In the genomic region with DNA sequence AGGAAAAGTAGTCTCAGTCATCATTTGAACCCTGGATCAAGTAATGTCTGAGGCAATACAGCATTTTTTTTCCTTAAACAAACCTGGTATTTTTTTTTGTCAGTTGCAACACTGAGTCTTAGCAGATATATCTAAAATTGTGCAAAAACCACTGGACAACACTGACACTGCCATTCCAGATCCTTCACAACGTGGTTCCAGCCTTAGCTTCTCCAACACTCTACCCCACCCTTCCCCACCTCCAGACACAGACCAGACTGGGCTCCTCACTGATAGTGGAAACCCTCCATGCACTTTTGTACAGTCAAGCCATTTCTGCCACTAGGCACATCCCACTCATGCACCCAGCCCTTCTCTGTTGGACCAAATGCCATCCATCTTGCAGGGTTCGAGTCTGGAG, we compare ENCODE assay signal across 20 cellular contexts.
DNase-seq lines count a peak whose midpoint lies in the region; ATAC-seq, FAIRE-seq and TF ChIP-seq lines count a peak whose summit lies in the region.
"Had no signal": no experiment of that assay in that cellular context is flagged by ENCODE, and none has a peak within 500 bp of the region (broad histone marks: within the 10 kb centered on the region; RNA-seq: fewer than 3 reads in every experiment).

No MANE protein-coding gene starts in this region.

- no peaks in the 10 kb centered on the region for H3K36me3 ChIP-seq in H1 (ENCODE audit: control insufficient read depth in 2 of 4, insufficient read depth in 4 of 4, low read length in 3 of 4)
- H3K36me3 ChIP-seq in neuronal stem cell (replicated peaks in 1 of 2; ENCODE audit: control insufficient read depth in 2 of 2, insufficient read depth in 2 of 2, low read length in 2 of 2) = no peaks in the 10 kb centered on the region
- no peaks in the 10 kb centered on the region for H3K36me3 ChIP-seq in tibial artery
- no peaks in the 10 kb centered on the region for H3K36me3 ChIP-seq in adrenal gland (replicated peaks in 1 of 2)
- H3K36me3 ChIP-seq: BLaER1, HAP-1 had no signal

- TF ChIP-seq POLR2A in H1 (IDR thresholded peaks at IDR 0.05; ENCODE audit: control extremely low read depth in 1 of 2, low read depth in 2 of 2, low read length in 2 of 2) = no peak
- TF ChIP-seq POLR2A in adrenal gland (IDR thresholded peaks at IDR 0.05) = no peak

- no peak overlapping the region for H2BK5ac ChIP-seq in H1 (ENCODE audit: low read depth, low read length)
- H2BK5ac ChIP-seq in neuronal stem cell (ENCODE audit: low read length) = no peak overlapping the region

- POLR2A ChIA-PET in H1 (lab: Charles Lee; ENCODE audit: partially characterized antibody) (interaction anchor here (1.0 kb wide), 1 partner anchor 200 kb away, joined by 4 read pairs; a partner anchor contains a TSS), WTC11 (lab: Charles Lee) (no interaction called here)

- H2BK120ac ChIP-seq in H1 (replicated peaks; ENCODE audit: low read depth, low read length) (no peak overlapping the region), neuronal stem cell (ENCODE audit: low read depth, low read length) (no peak overlapping the region)

- H3K27ac ChIP-seq in H1 (ENCODE audit: low read depth, low read length) (no peak overlapping the region), neuronal stem cell (replicated peaks; ENCODE audit: low read length) (no peak overlapping the region), tibial artery (peak overlapping the region; percentile 65 to 69), adrenal gland (no peak overlapping the region)
- H3K27ac ChIP-seq: BLaER1 had no signal

- no peak overlapping the region for H3K56ac ChIP-seq in H1 (replicated peaks; ENCODE audit: insufficient read length, low read depth, low read length)

- H4K5ac ChIP-seq in H1 (ENCODE audit: insufficient read length, low read depth, low read length) = no peak overlapping the region

- no peak overlapping the region for H2AFZ ChIP-seq in H1 (ENCODE audit: low read length)
- H2AFZ ChIP-seq in neuronal stem cell (ENCODE audit: low read length) = no peak overlapping the region

- no peaks in the 10 kb centered on the region for H4K20me1 ChIP-seq in H1 (replicated peaks in 1 of 2; ENCODE audit: control insufficient read depth in 1 of 2, insufficient read depth in 2 of 2, low read length in 2 of 2)
- H4K20me1 ChIP-seq: BLaER1 had no signal

- H4K8ac ChIP-seq in H1 (ENCODE audit: extremely low read depth, insufficient read depth, low read length) (no peak overlapping the region), neuronal stem cell (ENCODE audit: low read depth, low read length) (no peak overlapping the region)

- H3K27ac Mint-ChIP-seq in WTC11 = no peak overlapping the region
- H3K27ac Mint-ChIP-seq: CD8-positive, alpha-beta T cell had no signal

- H2BK12ac ChIP-seq in H1 (ENCODE audit: low read depth, low read length) (peak overlapping the region; percentile 69; the same call in 1 of the 2 replicates), neuronal stem cell (ENCODE audit: low read length) (no peak overlapping the region)

- H3K9me3 Mint-ChIP-seq in WTC11 = no peaks in the 10 kb centered on the region
- H3K9me3 Mint-ChIP-seq: CD8-positive, alpha-beta T cell had no signal

- no peak overlapping the region for H3K4me2 ChIP-seq in H1 (ENCODE audit: insufficient read depth in 1 of 2, low read depth in 2 of 2, low read length in 2 of 2)
- H3K4me2 ChIP-seq in neuronal stem cell (ENCODE audit: insufficient read depth, low read length, poor library complexity, severe bottlenecking) = no peak overlapping the region

- H3K4me1 Mint-ChIP-seq in WTC11 = peaks cover 78% of the 10 kb centered on the region

- WGBS in H1 (ENCODE audit: extremely low coverage in 1 of 2, insufficient coverage in 1 of 2, insufficient read length in 1 of 2, insufficient replicate concordance in 2 of 2, low coverage in 1 of 2, low lambda C conversion rate in 2 of 2, missing lambda C conversion rate in 1 of 2), 2 experiments = 88% methylated on average over 2 of the region's 2 CpGs; no CpG with 5 or more reads in 1 of the 2 experiments
- no CpG with 5 or more reads among the region's 2 CpGs for whole genome bisulfite sequencing in neuronal stem cell (ENCODE audit: extremely low coverage in 2 of 2, insufficient read length in 2 of 2, insufficient replicate concordance in 1 of 2), 2 donors
- 76 to 85% (median 82%) methylated on average over 2 of the region's 2 CpGs for WGBS in adrenal gland, 4 donors

- peak; percentile 18 for ATAC-seq in Right ventricle myocardium superior (ENCODE audit: poor library complexity)
- no peak for ATAC-seq in WTC11
- ATAC-seq: CD8-positive, alpha-beta T cell; GM12878; HepG2 had no signal

- TF ChIP-seq RAD21 in H1 (IDR thresholded peaks at IDR 0.05 in 1 of 2, conservative IDR thresholded peaks at IDR 0.05 in 1 of 2; ENCODE audit: low read depth in 2 of 2, low read length in 2 of 2) = no peak

- H3K27me3 ChIP-seq in H1 (replicated peaks in 1 of 4; ENCODE audit: control insufficient read depth in 3 of 4, extremely low read depth in 1 of 4, insufficient read depth in 3 of 4, low read length in 3 of 4) (no peaks in the 10 kb centered on the region), neuronal stem cell (ENCODE audit: control insufficient read depth in 3 of 3, insufficient read depth in 3 of 3, low read depth in 1 of 3, low read length in 3 of 3) (peaks cover 0 to 2% (median 0%) of the 10 kb centered on the region in 3 experiments), tibial artery (no peaks in the 10 kb centered on the region), adrenal gland (no peaks in the 10 kb centered on the region)
- H3K27me3 ChIP-seq: BLaER1 had no signal

- CTCF ChIA-PET in H1 (lab: Charles Lee; ENCODE audit: partially characterized antibody) = interaction anchor here (1.1 kb wide), 1 partner anchor 25 kb away, joined by 3 read pairs; no protein-coding TSS in a partner anchor
- CTCF ChIA-PET in WTC11 (lab: Charles Lee) = interaction anchor here (0.7 kb wide), 1 partner anchor 419 kb away, joined by 3 read pairs; no protein-coding TSS in a partner anchor

- H3K79me1 ChIP-seq in H1 (ENCODE audit: low read depth, low read length) (no peaks in the 10 kb centered on the region), neuronal stem cell (ENCODE audit: low read depth, low read length) (no peaks in the 10 kb centered on the region)

- H3K9me3 ChIP-seq in H1 (ENCODE audit: insufficient read depth in 2 of 2, low read depth in 1 of 2, low read length in 1 of 2) (no peaks in the 10 kb centered on the region), neuronal stem cell (replicated peaks in 1 of 2; ENCODE audit: control insufficient read depth in 2 of 2, insufficient read depth in 1 of 2, low read depth in 1 of 2, low read length in 2 of 2) (no peaks in the 10 kb centered on the region), tibial artery (no peaks in the 10 kb centered on the region), adrenal gland (replicated peaks in 1 of 3) (no peaks in the 10 kb centered on the region)
- H3K9me3 ChIP-seq: BLaER1, HAP-1 had no signal

- H3K36me3 Mint-ChIP-seq in WTC11 = no peaks in the 10 kb centered on the region
- H3K36me3 Mint-ChIP-seq: CD8-positive, alpha-beta T cell had no signal

- H3K18ac ChIP-seq in H1 (ENCODE audit: extremely low read depth, low read length) = 0 out of 2 replicates have a peak overlapping the region, but pooled peaks have one; percentile 19
- no peak overlapping the region for H3K18ac ChIP-seq in neuronal stem cell (ENCODE audit: low read length)

- intact Hi-C loops in Right ventricle myocardium superior (cut with DNase I) (no loop called here), cardiac septum (cut with DNase I) (no loop called here), tibial artery (cut with DNase I; ENCODE audit: low total_unique reads) (loop anchor here (2.0 to 10.0 kb wide), 4 partner anchors 29 to 225 kb away; a partner anchor contains a TSS), adrenal gland (cut with DNase I) (no loop called here)

- H3K4ac ChIP-seq in H1 (replicated peaks; ENCODE audit: insufficient read length, low read depth, low read length) (no peak overlapping the region), neuronal stem cell (ENCODE audit: low read length) (no peak overlapping the region)

- peaks cover 0 to 18% (median 14%) of the 10 kb centered on the region in 4 experiments; a peak in 6 of 7 replicates for H3K4me1 ChIP-seq in H1 (replicated peaks in 1 of 4; ENCODE audit: control insufficient read depth in 3 of 4, insufficient read depth in 4 of 4, low read length in 3 of 4)
- peaks cover 3 to 12% of the 10 kb centered on the region in 2 donors for H3K4me1 ChIP-seq in neuronal stem cell (ENCODE audit: control insufficient read depth in 2 of 2, insufficient read depth in 1 of 2, low read depth in 1 of 2, low read length in 2 of 2)
- H3K4me1 ChIP-seq in tibial artery = peaks cover 4 to 62% (median 40%) of the 10 kb centered on the region in 4 donors
- no peaks in the 10 kb centered on the region for H3K4me1 ChIP-seq in adrenal gland (replicated peaks in 1 of 2)
- H3K4me1 ChIP-seq: HAP-1 had no signal

- H3K4me3 ChIP-seq in H1 (ENCODE audit: extremely low read depth in 1 of 4, insufficient read depth in 2 of 4, low read depth in 3 of 4, low read length in 4 of 4) (no peak overlapping the region), neuronal stem cell (ENCODE audit: low read length in 2 of 2) (no peak overlapping the region), tibial artery (no peak overlapping the region), adrenal gland (no peak overlapping the region)
- H3K4me3 ChIP-seq: BLaER1, GM12878, HAP-1 had no signal

- H3K27me3 Mint-ChIP-seq in WTC11 (ENCODE audit: low read depth) = no peaks in the 10 kb centered on the region

- no peak overlapping the region for H3K9ac ChIP-seq in H1 (replicated peaks in 1 of 4; ENCODE audit: extremely low read depth in 1 of 4, low read depth in 3 of 4, low read length in 3 of 4)
- no peak overlapping the region for H3K9ac ChIP-seq in neuronal stem cell (ENCODE audit: low read depth, low read length, poor library complexity)
- H3K9ac ChIP-seq: BLaER1 had no signal

- H4K91ac ChIP-seq in H1 (replicated peaks; ENCODE audit: insufficient read length, low read length) (no peak overlapping the region), neuronal stem cell (ENCODE audit: low read depth, low read length, poor library complexity) (no peak overlapping the region)

- no peak overlapping the region for H3K4me3 Mint-ChIP-seq in WTC11
- H3K4me3 Mint-ChIP-seq: CD8-positive, alpha-beta T cell had no signal

- H3K23me2 ChIP-seq in H1 (ENCODE audit: low read depth, low read length) = no peaks in the 10 kb centered on the region

- no peak for TF ChIP-seq CTCF in H1 (IDR thresholded peaks at IDR 0.05; ENCODE audit: control extremely low read depth in 1 of 3, insufficient read depth in 1 of 3, low read depth in 1 of 3, low read length in 3 of 3)
- TF ChIP-seq CTCF in tibial artery (IDR thresholded peaks at IDR 0.05) = no peak
- TF ChIP-seq CTCF in adrenal gland (IDR thresholded peaks at IDR 0.05) = no peak
- TF ChIP-seq CTCF in WTC11 (IDR thresholded peaks at IDR 0.05) = no peak

- no peak overlapping the region for H3K14ac ChIP-seq in H1 (ENCODE audit: insufficient read length)
- H3K14ac ChIP-seq in neuronal stem cell (ENCODE audit: low read length) = peak overlapping the region; percentile 28

- no peak overlapping the region for H3K23ac ChIP-seq in H1 (ENCODE audit: insufficient read length)
- H3K23ac ChIP-seq in neuronal stem cell (ENCODE audit: low read depth, low read length, poor library complexity) = no peak overlapping the region

- no peak for TF ChIP-seq EP300 in H1 (IDR thresholded peaks at IDR 0.05; ENCODE audit: borderline replicate concordance in 1 of 2, low read depth in 2 of 2, low read length in 2 of 2)

- no peak for DNase-seq in Right ventricle myocardium superior
- DNase-seq in cardiac septum (ENCODE audit: low spot score) = no peak
- DNase-seq in H1 (ENCODE audit: low read depth in 1 of 2, low spot score in 2 of 2) = no peak
- DNase-seq in neuronal stem cell (ENCODE audit: low spot score) = no peak
- DNase-seq in tibial artery = no peak
- no peak for DNase-seq in NOMO-1 treated with DMSO at 0.1 percent for 48 hours (lab: John Stamatoyannopoulos, UW; ENCODE audit: unreplicated experiment)
- DNase-seq in adrenal gland = no peak
- no peak for DNase-seq in WTC11 (ENCODE audit: low spot score)
- DNase-seq: 8988T; CD8-positive, alpha-beta T cell; COR-L47; DMS 273 treated with DMSO at 0.1 percent for 48 hours; DMS53; DND-41; EL; GOT3 had no signal

- H2BK20ac ChIP-seq in H1 (ENCODE audit: low read length) = no peak overlapping the region

- H2BK15ac ChIP-seq in H1 (ENCODE audit: low read length) (peak overlapping the region; percentile 47; the same call in 1 of the 2 replicates), neuronal stem cell (ENCODE audit: low read length) (no peak overlapping the region)

- no peaks in the 10 kb centered on the region for H3K79me2 ChIP-seq in H1 (ENCODE audit: control insufficient read depth in 1 of 2, insufficient read depth in 2 of 2, low read length in 2 of 2)

- no peak for FAIRE-seq in H1 (lab: Jason Lieb, UNC)
- FAIRE-seq: GM12878, HepG2 had no signal

- H2AK5ac ChIP-seq in H1 (ENCODE audit: low read depth, low read length) (no peak overlapping the region), neuronal stem cell (ENCODE audit: low read depth, low read length) (no peak overlapping the region)

Comparison
In these comparisons a context has a peak if more than half of its experiments do, and no peak if none do; other contexts are left out.
1. H3K27ac ChIP-seq: peak in tibial artery (2 of 2); none in H1 (single experiment), neuronal stem cell (single experiment) and adrenal gland (0 of 5).